12 cellular contexts compared by ENCODE assay signal in genomic region chr2:241618296-241618805, GRCh38. TPM values are rescaled to one million over a fixed set of nuclear protein-coding genes. Genes with fewer than 3 reads are reported as not detected.
DNase-seq lines count a peak whose midpoint lies in the region; TF ChIP-seq lines count a peak whose summit lies in the region.
"Had no signal": no experiment of that assay in that cellular context is flagged by ENCODE, and none has a peak within 500 bp of the region (broad histone marks: within the 10 kb centered on the region; RNA-seq: fewer than 3 reads in every experiment).

No MANE protein-coding gene starts in this region.

- H3K4me1 ChIP-seq in endodermal cell (ENCODE audit: control insufficient read depth, insufficient read depth, low read length): no peaks in the 10 kb centered on the region
- H3K4me1 ChIP-seq in stomach: peaks cover 13 to 37% (median 29%) of the 10 kb centered on the region in 4 donors
- H3K4me1 ChIP-seq in neuronal stem cell (ENCODE audit: control insufficient read depth in 2 of 2, insufficient read depth in 1 of 2, low read depth in 1 of 2, low read length in 2 of 2): peaks cover 0 to 2% of the 10 kb centered on the region in 2 donors
- H3K4me1 ChIP-seq: HAP-1 had no signal

- H2BK5ac ChIP-seq in neuronal stem cell (ENCODE audit: low read length): no peak overlapping the region

- peaks cover 47% of the 10 kb centered on the region for H3K4me1 Mint-ChIP-seq in activated naive CD4-positive, alpha-beta T cell treated with anti-CD3 and anti-CD28 coated beads, Interleukin-2, amount 50 U/mL, for 24 hours
- H3K4me1 Mint-ChIP-seq in T-helper 1 cell treated with Interleukin-12 subunit alpha and Interleukin-12 subunit beta and Interleukin-4 antibody, amounts not matched to agents 30 μg/mL and 1 μg/mL, for 36 hours (ENCODE audit: low read depth): peaks cover 24% of the 10 kb centered on the region
- peaks cover 16% of the 10 kb centered on the region for H3K4me1 Mint-ChIP-seq in endodermal cell

- H2AFZ ChIP-seq in neuronal stem cell (ENCODE audit: low read length): no peak overlapping the region

- H3K4ac ChIP-seq in neuronal stem cell (ENCODE audit: low read length): no peak overlapping the region

- intact Hi-C loops in stomach (cut with DNase I; ENCODE audit: low total_unique reads): no loop called here

- no peak overlapping the region for H3K14ac ChIP-seq in neuronal stem cell (ENCODE audit: low read length)

- H3K4me3 Mint-ChIP-seq in activated naive CD4-positive, alpha-beta T cell treated with anti-CD3 and anti-CD28 coated beads, Interleukin-2, amount 50 U/mL, for 24 hours: peak overlapping the region; percentile 52
- no peak overlapping the region for H3K4me3 Mint-ChIP-seq in T-helper 1 cell treated with Interleukin-12 subunit alpha and Interleukin-12 subunit beta and Interleukin-4 antibody, amounts not matched to agents 30 μg/mL and 1 μg/mL, for 36 hours
- H3K4me3 Mint-ChIP-seq in endodermal cell: no peak overlapping the region

- peaks cover 5% of the 10 kb centered on the region for H3K9me3 Mint-ChIP-seq in activated naive CD4-positive, alpha-beta T cell treated with anti-CD3 and anti-CD28 coated beads, Interleukin-2, amount 50 U/mL, for 24 hours
- H3K9me3 Mint-ChIP-seq in T-helper 1 cell treated with Interleukin-12 subunit alpha and Interleukin-12 subunit beta and Interleukin-4 antibody, amounts not matched to agents 30 μg/mL and 1 μg/mL, for 36 hours: no peaks in the 10 kb centered on the region
- peaks cover 6% of the 10 kb centered on the region for H3K9me3 Mint-ChIP-seq in endodermal cell

- no peak for TF ChIP-seq EP300 in stomach (IDR thresholded peaks at IDR 0.05)

- H3K27me3 Mint-ChIP-seq in activated naive CD4-positive, alpha-beta T cell treated with anti-CD3 and anti-CD28 coated beads, Interleukin-2, amount 50 U/mL, for 24 hours: no peaks in the 10 kb centered on the region
- H3K27me3 Mint-ChIP-seq in T-helper 1 cell treated with Interleukin-12 subunit alpha and Interleukin-12 subunit beta and Interleukin-4 antibody, amounts not matched to agents 30 μg/mL and 1 μg/mL, for 36 hours (ENCODE audit: low read depth): no peaks in the 10 kb centered on the region
- no peaks in the 10 kb centered on the region for H3K27me3 Mint-ChIP-seq in endodermal cell (ENCODE audit: insufficient read depth)

- H3K27ac ChIP-seq in endodermal cell (ENCODE audit: low read depth, low read length) (no peak overlapping the region), stomach (peak overlapping the region in 3 of 5 donors; percentile 15 to 72 (median 71)), neuronal stem cell (replicated peaks; ENCODE audit: low read length) (no peak overlapping the region)

- H3K36me3 Mint-ChIP-seq in activated naive CD4-positive, alpha-beta T cell treated with anti-CD3 and anti-CD28 coated beads, Interleukin-2, amount 50 U/mL, for 24 hours: peaks cover 18% of the 10 kb centered on the region
- peaks cover 10% of the 10 kb centered on the region for H3K36me3 Mint-ChIP-seq in T-helper 1 cell treated with Interleukin-12 subunit alpha and Interleukin-12 subunit beta and Interleukin-4 antibody, amounts not matched to agents 30 μg/mL and 1 μg/mL, for 36 hours (ENCODE audit: low read depth)
- peaks cover 23% of the 10 kb centered on the region for H3K36me3 Mint-ChIP-seq in endodermal cell (ENCODE audit: low read depth)

- H3K9ac ChIP-seq in endodermal cell (ENCODE audit: extremely low read depth, low read length, poor library complexity, severe bottlenecking) (no peak overlapping the region), neuronal stem cell (ENCODE audit: low read depth, low read length, poor library complexity) (no peak overlapping the region)

- H3K79me1 ChIP-seq in neuronal stem cell (ENCODE audit: low read depth, low read length): peaks cover 6% of the 10 kb centered on the region

- H3K27me3 ChIP-seq in endodermal cell (ENCODE audit: control insufficient read depth, insufficient read depth, low read length, poor library complexity, severe bottlenecking) (no peaks in the 10 kb centered on the region), stomach (no peaks in the 10 kb centered on the region), neuronal stem cell (ENCODE audit: control insufficient read depth in 3 of 3, insufficient read depth in 3 of 3, low read depth in 1 of 3, low read length in 3 of 3) (no peaks in the 10 kb centered on the region)
- H3K27me3 ChIP-seq: cardiac muscle cell had no signal

- peaks cover 8% of the 10 kb centered on the region for H3K9me3 ChIP-seq in endodermal cell (ENCODE audit: control insufficient read depth, low read length)
- H3K9me3 ChIP-seq in stomach: no peaks in the 10 kb centered on the region
- H3K9me3 ChIP-seq in neuronal stem cell (replicated peaks in 1 of 2; ENCODE audit: control insufficient read depth in 2 of 2, insufficient read depth in 1 of 2, low read depth in 1 of 2, low read length in 2 of 2): peaks cover 0 to 14% of the 10 kb centered on the region in 2 donors
- H3K9me3 ChIP-seq: HAP-1 had no signal

- no peak for TF ChIP-seq CTCF in endodermal cell (conservative IDR thresholded peaks at IDR 0.05)
- TF ChIP-seq CTCF in stomach (IDR thresholded peaks at IDR 0.05): no peak

- no peak overlapping the region for H2BK15ac ChIP-seq in neuronal stem cell (ENCODE audit: low read length)

- H3K4me3 ChIP-seq in endodermal cell (ENCODE audit: low read length) (no peak overlapping the region), stomach (no peak overlapping the region), neuronal stem cell (ENCODE audit: low read length in 2 of 2) (no peak overlapping the region)
- H3K4me3 ChIP-seq: cardiac muscle cell, HAP-1 had no signal

- no peak overlapping the region for H3K23ac ChIP-seq in neuronal stem cell (ENCODE audit: low read depth, low read length, poor library complexity)

- H4K8ac ChIP-seq in neuronal stem cell (ENCODE audit: low read depth, low read length): no peak overlapping the region

- no peak overlapping the region for H2BK120ac ChIP-seq in neuronal stem cell (ENCODE audit: low read depth, low read length)

- H4K91ac ChIP-seq in neuronal stem cell (ENCODE audit: low read depth, low read length, poor library complexity): no peak overlapping the region

- peak overlapping the region; percentile 94 for H3K27ac Mint-ChIP-seq in activated naive CD4-positive, alpha-beta T cell treated with anti-CD3 and anti-CD28 coated beads, Interleukin-2, amount 50 U/mL, for 24 hours
- H3K27ac Mint-ChIP-seq in T-helper 1 cell treated with Interleukin-12 subunit alpha and Interleukin-12 subunit beta and Interleukin-4 antibody, amounts not matched to agents 30 μg/mL and 1 μg/mL, for 36 hours: peak overlapping the region; percentile 98
- H3K27ac Mint-ChIP-seq in endodermal cell: peak overlapping the region; percentile 65

- TF ChIP-seq POLR2A in stomach (IDR thresholded peaks at IDR 0.05): no peak

- H3K36me3 ChIP-seq in endodermal cell (ENCODE audit: control insufficient read depth, insufficient read depth, low read length) (peaks cover 22% of the 10 kb centered on the region), stomach (peaks cover 0 to 12% (median 0%) of the 10 kb centered on the region in 4 donors), neuronal stem cell (replicated peaks in 1 of 2; ENCODE audit: control insufficient read depth in 2 of 2, insufficient read depth in 2 of 2, low read length in 2 of 2) (peaks cover 0 to 36% of the 10 kb centered on the region in 2 donors)
- H3K36me3 ChIP-seq: cardiac muscle cell, HAP-1 had no signal

- no peak overlapping the region for H2BK12ac ChIP-seq in neuronal stem cell (ENCODE audit: low read length)

- no peak for DNase-seq in activated naive CD4-positive, alpha-beta T cell (lab: John Stamatoyannopoulos, UW)
- DNase-seq in endodermal cell (no peak), stomach (no peak), SHP77 (lab: John Stamatoyannopoulos, UW) (no peak), occipital lobe (lab: John Stamatoyannopoulos, UW) (no peak), neuronal stem cell (ENCODE audit: low spot score) (no peak)
- DNase-seq: NCI-H1105 treated with DMSO at 0.1 percent for 48 hours, NCI-H446 had no signal

- no peak overlapping the region for H3K4me2 ChIP-seq in neuronal stem cell (ENCODE audit: insufficient read depth, low read length, poor library complexity, severe bottlenecking)

- no peak overlapping the region for H2AK5ac ChIP-seq in neuronal stem cell (ENCODE audit: low read depth, low read length)

- WGBS in endodermal cell (ENCODE audit: insufficient coverage in 1 of 2, insufficient read length in 1 of 2), 2 experiments: 94 to 95% methylated on average over 5 of the region's 5 CpGs
- 80 to 90% (median 86%) methylated on average over 5 of the region's 5 CpGs for WGBS in stomach, 5 donors
- no CpG with 5 or more reads among the region's 5 CpGs for WGBS in neuronal stem cell (ENCODE audit: extremely low coverage in 2 of 2, insufficient read length in 2 of 2, insufficient replicate concordance in 1 of 2), 2 donors

- H3K18ac ChIP-seq in neuronal stem cell (ENCODE audit: low read length): no peak overlapping the region

RNA-seq across cellular contexts. Expression of gene THAP4, which starts 18.6 kb away (rescaled TPM):
- 10 to 100 TPM; 54.6 to 66.1 TPM for total RNA-seq in endodermal cell
- 40.7 TPM for polyA plus RNA-seq in endodermal cell (2013, experiment 1 of 2)
- polyA plus RNA-seq in endodermal cell (2013, experiment 2 of 2): 36.6 TPM
- 100 to 1,000 TPM in 1 of 5 donors, 10 to 100 TPM in 4; 16.0 to 172 (median 33.0) TPM for total RNA-seq in stomach
- polyA plus RNA-seq in stomach: 10 to 100 TPM; 53.8 to 64.1 (median 58.9) TPM
- 22.0 TPM for total RNA-seq in occipital lobe
- 54.6 TPM for polyA plus RNA-seq in neuronal stem cell (2013, experiment 1 of 2)
- 56.0 TPM for polyA plus RNA-seq in neuronal stem cell (2013, experiment 2 of 2)

RNA-seq across cellular contexts. Expression of gene ATG4B, which starts 19.1 kb away (rescaled TPM):
- 100 to 1,000 TPM; 126 to 166 TPM for total RNA-seq in endodermal cell
- polyA plus RNA-seq in endodermal cell (2013, experiment 1 of 2): 113 TPM
- 98.7 TPM for polyA plus RNA-seq in endodermal cell (2013, experiment 2 of 2)
- total RNA-seq in stomach: 100 to 1,000 TPM in 2 of 5 donors, 10 to 100 TPM in 3; 45.5 to 162 (median 98.5) TPM
- polyA plus RNA-seq in stomach: 10 to 100 TPM; 31.5 to 42.5 (median 36.7) TPM
- total RNA-seq in occipital lobe: 33.7 TPM
- 64.1 TPM for polyA plus RNA-seq in neuronal stem cell (2013, experiment 1 of 2)
- polyA plus RNA-seq in neuronal stem cell (2013, experiment 2 of 2): 62.1 TPM

RNA-seq across cellular contexts. Expression of gene BOK, which starts 59.8 kb away (rescaled TPM):
- total RNA-seq in endodermal cell (10 to 100 TPM; 23.4 to 24.5 TPM), stomach (100 to 1,000 TPM in 1 of 5 donors, 10 to 100 TPM in 4; 13.0 to 112 (median 69.4) TPM), occipital lobe (22.8 TPM)
- polyA plus RNA-seq in endodermal cell (2013, experiment 1 of 2): 14.1 TPM
- polyA plus RNA-seq in endodermal cell (2013, experiment 2 of 2): 13.7 TPM
- 10 to 100 TPM; 14.7 to 31.0 (median 21.6) TPM for polyA plus RNA-seq in stomach
- 5.1 TPM for polyA plus RNA-seq in neuronal stem cell (2013, experiment 1 of 2)
- 4.7 TPM for polyA plus RNA-seq in neuronal stem cell (2013, experiment 2 of 2)

Comparison
In these comparisons a context has a peak if more than half of its experiments do, and no peak if none do; other contexts are left out.
1. H3K27ac ChIP-seq: peak in stomach (3 of 5); none in endodermal cell (single experiment) and neuronal stem cell (single experiment).
2. Peak in every context shown above with its lines, with median percentiles within 50 percentile points of each other: H3K27ac Mint-ChIP-seq.